Comparison of ENCODE assay signal across 1 cellular context in the genomic region with DNA sequence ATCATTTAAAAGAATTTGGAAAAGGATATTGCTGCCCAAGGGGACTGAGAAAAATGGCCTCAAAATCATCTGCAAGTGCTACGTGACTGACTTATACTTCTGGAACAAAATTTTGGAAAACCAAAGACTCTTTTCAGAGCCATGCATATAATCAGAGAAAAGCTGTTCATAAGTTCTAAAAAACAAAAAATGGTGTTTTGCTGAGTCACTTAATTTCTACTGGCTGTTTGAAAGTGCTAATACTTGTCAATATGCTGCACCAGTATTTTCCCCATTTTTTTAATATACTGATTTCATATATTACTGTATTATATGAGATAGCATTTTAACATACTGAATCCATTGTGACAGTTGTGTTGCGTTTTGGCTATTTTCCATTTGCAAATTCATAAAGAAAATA.
A peak's percentile ranks its signal among the peaks of the same experiment; 100 is the strongest.
TF ChIP-seq lines count a peak whose summit lies in the region.

No MANE protein-coding gene starts in this region.

TF ChIP-seq in HepG2, 621 proteins besides CTCF, POLR2A, EP300 and RAD21 (continued from another document):
- no peak for TF ChIP-seq MIER2 (CRISPR knock-in tag; IDR thresholded peaks at IDR 0.05)
- no peak for TF ChIP-seq TSC22D2 (CRISPR knock-in tag; IDR thresholded peaks at IDR 0.05; ENCODE audit: borderline replicate concordance)
- TF ChIP-seq NFE2L2 (IDR thresholded peaks at IDR 0.05; ENCODE audit: low read length) = 0 out of 2 replicates have a peak, but pooled peaks have one; percentile 18
- no peak for TF ChIP-seq CBX1 (IDR thresholded peaks at IDR 0.05; ENCODE audit: low read depth)
- TF ChIP-seq MAFK (conservative IDR thresholded peaks at IDR 0.05 in 1 of 2, IDR thresholded peaks at IDR 0.05 in 1 of 2; ENCODE audit: low read length in 2 of 2) = peak in 1 of 2 experiments; percentile 55; a peak in 2 of 4 replicates
- TF ChIP-seq FOXK1 (CRISPR knock-in tag; IDR thresholded peaks at IDR 0.05; ENCODE audit: borderline replicate concordance, low read depth) = no peak
